In the genomic region with DNA sequence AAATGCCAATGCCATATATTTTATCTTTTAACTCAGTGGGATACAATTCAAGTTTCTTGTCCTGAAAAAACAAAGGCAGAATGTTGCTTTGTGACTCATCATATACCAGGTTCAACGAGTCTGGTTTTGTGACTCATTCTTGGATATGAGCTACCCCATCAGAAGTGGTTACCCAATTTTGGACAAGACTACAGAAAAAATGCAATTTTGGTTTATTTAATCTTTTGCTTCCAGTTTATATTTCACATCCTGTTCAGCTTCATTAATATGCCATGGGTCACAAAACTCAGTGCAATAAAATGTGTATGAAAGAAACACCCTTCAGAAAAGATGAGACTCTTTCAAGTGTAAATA, we compare ENCODE assay signal across 11 cellular contexts. TPM values are rescaled to one million over a fixed set of nuclear protein-coding genes. Genes with fewer than 3 reads are reported as not detected.
DNase-seq lines count a peak whose midpoint lies in the region; ATAC-seq, FAIRE-seq and TF ChIP-seq lines count a peak whose summit lies in the region.
"Had no signal": no experiment of that assay in that cellular context is flagged by ENCODE, and none has a peak within 500 bp of the region (broad histone marks: within the 10 kb centered on the region; RNA-seq: fewer than 3 reads in every experiment).

No MANE protein-coding gene starts in this region.

- H3K79me2 ChIP-seq in GM12878 (ENCODE audit: control insufficient read depth, insufficient read depth, low read length) (no peaks in the 10 kb centered on the region), HepG2 (ENCODE audit: insufficient read depth, low read length) (peaks cover 6% of the 10 kb centered on the region)

- DNase-seq in AG10803 (ENCODE audit: low read depth) (peak; percentile 96), IMR-90 (peak; percentile 98), GM12878 (ENCODE audit: low read depth, low spot score) (no peak), HepG2 (ENCODE audit: low spot score) (peak; percentile 57), DMS 273 treated with DMSO at 0.1 percent for 48 hours (lab: John Stamatoyannopoulos, UW) (no peak), T-helper 9 cell (no peak)
- no peak for DNase-seq in CD8-positive, alpha-beta memory T cell
- DNase-seq: activated CD4-positive, alpha-beta T cell treated with anti-CD3 and anti-CD28 coated beads, Interleukin-2, amount 50 U/mL, for 48 hours; NCI-H82; stimulated activated CD4-positive, alpha-beta T cell treated with anti-CD3 and anti-CD28 coated beads, Interleukin-2, amount 100 ng/mL, for 48 hours had no signal

- H3K4ac ChIP-seq in IMR-90 (ENCODE audit: low read depth, low read length), result no peak overlapping the region

- H3K27ac Mint-ChIP-seq in CD8-positive, alpha-beta memory T cell, result no peak overlapping the region

- no peaks in the 10 kb centered on the region for H3K27me3 ChIP-seq in IMR-90 (ENCODE audit: control insufficient read depth, insufficient read depth, low read length)
- no peaks in the 10 kb centered on the region for H3K27me3 ChIP-seq in GM12878 (replicated peaks in 1 of 2; ENCODE audit: control insufficient read depth in 2 of 2, insufficient read depth in 2 of 2, low read length in 1 of 2)
- H3K27me3 ChIP-seq in HepG2 (ENCODE audit: control insufficient read depth in 1 of 2, insufficient read depth in 2 of 2, low read length in 2 of 2), result no peaks in the 10 kb centered on the region
- no peaks in the 10 kb centered on the region for H3K27me3 ChIP-seq in CD8-positive, alpha-beta memory T cell (ENCODE audit: insufficient read depth, low read length, poor library complexity, severe bottlenecking)

- TF ChIP-seq EP300 in GM12878 (IDR thresholded peaks at IDR 0.05; ENCODE audit: borderline replicate concordance in 1 of 2, control insufficient read depth in 1 of 2, low read depth in 2 of 2, low read length in 2 of 2) (no peak), HepG2 (IDR thresholded peaks at IDR 0.05; ENCODE audit: low read depth in 2 of 2, low read length in 2 of 2) (0 out of 4 replicates have a peak, but pooled peaks of 1 of the 2 experiments have one; percentile 10), HepG2 (CRISPR knock-in tag; IDR thresholded peaks at IDR 0.05; ENCODE audit: borderline replicate concordance) (no peak)

- no peaks in the 10 kb centered on the region for H3K9me3 ChIP-seq in IMR-90 (ENCODE audit: control insufficient read depth, insufficient read depth, low read length)
- H3K9me3 ChIP-seq in GM12878 (replicated peaks; ENCODE audit: control insufficient read depth, insufficient read depth, low read length), result no peaks in the 10 kb centered on the region; the same call in 2 of the 3 replicates
- H3K9me3 ChIP-seq in HepG2 (ENCODE audit: low read length), result no peaks in the 10 kb centered on the region
- no peaks in the 10 kb centered on the region for H3K9me3 ChIP-seq in CD8-positive, alpha-beta memory T cell (ENCODE audit: low read length)

- no peak overlapping the region for H3K4me3 Mint-ChIP-seq in CD8-positive, alpha-beta memory T cell

- H4K20me1 ChIP-seq in IMR-90 (ENCODE audit: insufficient read depth, low read length) (peaks cover 5% of the 10 kb centered on the region), GM12878 (ENCODE audit: control insufficient read depth, insufficient read depth) (no peaks in the 10 kb centered on the region), HepG2 (ENCODE audit: insufficient read depth, low read length) (0 out of 2 replicates have a peak, but pooled peaks cover 2% of the 10 kb centered on the region)

- no peak overlapping the region for H3K56ac ChIP-seq in IMR-90 (ENCODE audit: extremely low read depth, insufficient read depth, low read length)

- whole genome bisulfite sequencing in IMR-90 (ENCODE audit: extremely low coverage in 2 of 2, insufficient read length in 1 of 2), 2 experiments, result no CpG with 5 or more reads among the region's 1 CpG
- 0% methylated on average over 1 of the region's 1 CpG for WGBS in GM12878 (ENCODE audit: insufficient coverage, insufficient replicate concordance, low lambda C conversion rate, missing lambda C conversion rate)
- WGBS in HepG2 (ENCODE audit: low lambda C conversion rate), result 16% methylated on average over 1 of the region's 1 CpG

- H4K91ac ChIP-seq in IMR-90 (ENCODE audit: insufficient read depth, low read depth, low read length), result no peak overlapping the region

- H3K27ac ChIP-seq in IMR-90 (ENCODE audit: insufficient read depth, low read length), result no peak overlapping the region
- H3K27ac ChIP-seq in GM12878 (ENCODE audit: control insufficient read depth, insufficient read depth), result no peak overlapping the region
- peak overlapping the region; percentile 3 for H3K27ac ChIP-seq in HepG2 (ENCODE audit: extremely low read length, insufficient read depth, low read length)
- no peak overlapping the region for H3K27ac ChIP-seq in CD8-positive, alpha-beta memory T cell (ENCODE audit: low read depth, low read length)

- intact Hi-C loops in IMR-90 (cut with micrococcal nuclease) (no loop called here), GM12878 (cut with micrococcal nuclease; ENCODE audit: unreplicated experiment) (no loop called here), HepG2 (cut with micrococcal nuclease; ENCODE audit: unreplicated experiment) (no loop called here)

- CTCF ChIA-PET in IMR-90 (lab: Yijun Ruan, JAX), result interaction anchor here (0.6 to 1.2 kb wide), 2 partner anchors 12 to 877 kb away, joined by 3 to 4 read pairs; no protein-coding TSS in a partner anchor
- CTCF ChIA-PET in GM12878 (lab: Yijun Ruan, JAX), result interaction anchor here (0.6 to 0.8 kb wide), 2 partner anchors 14 to 33 kb away, joined by 3 to 4 read pairs; no protein-coding TSS in a partner anchor
- CTCF ChIA-PET in HepG2 (lab: Yijun Ruan, JAX; ENCODE audit: low intra/inter-chr PET ratio, low total read pairs), result no interaction called here
- CTCF ChIA-PET in CD8-positive, alpha-beta memory T cell (lab: Charles Lee), result interaction anchor here (1.1 kb wide), 1 partner anchor 11 kb away, joined by 3 read pairs; no protein-coding TSS in a partner anchor

- no peak overlapping the region for H2AFZ ChIP-seq in IMR-90 (replicated peaks; ENCODE audit: low read length, poor library complexity)
- no peak overlapping the region for H2AFZ ChIP-seq in GM12878 (ENCODE audit: control insufficient read depth, low read depth, low read length)
- no peak overlapping the region for H2AFZ ChIP-seq in HepG2 (ENCODE audit: low read length)

- H2BK15ac ChIP-seq in IMR-90 (ENCODE audit: low read depth, low read length), result no peak overlapping the region

- H3K14ac ChIP-seq in IMR-90 (replicated peaks; ENCODE audit: low read depth, low read length), result no peak overlapping the region

- peaks cover 69% of the 10 kb centered on the region for H3K36me3 ChIP-seq in IMR-90 (ENCODE audit: control insufficient read depth, insufficient read depth, low read length)
- H3K36me3 ChIP-seq in GM12878 (ENCODE audit: control insufficient read depth in 2 of 2, insufficient read depth in 2 of 2, low read length in 1 of 2), result no peaks in the 10 kb centered on the region; a peak in 1 of 4 replicates
- peaks cover 47 to 87% of the 10 kb centered on the region in 2 experiments for H3K36me3 ChIP-seq in HepG2 (replicated peaks in 1 of 2; ENCODE audit: control insufficient read depth in 1 of 2, insufficient read depth in 2 of 2, low read length in 2 of 2)
- H3K36me3 ChIP-seq in CD8-positive, alpha-beta memory T cell (ENCODE audit: insufficient read depth, low read length), result no peaks in the 10 kb centered on the region

- no peak overlapping the region for H2AK9ac ChIP-seq in IMR-90 (replicated peaks; ENCODE audit: low read depth, low read length, poor library complexity)

- POLR2A ChIA-PET in IMR-90 (lab: Charles Lee; ENCODE audit: unreplicated experiment) (interaction anchor here (0.7 to 0.9 kb wide), 2 partner anchors 8 to 679 kb away, joined by 3 to 11 read pairs; no protein-coding TSS in a partner anchor), GM12878 (lab: Charles Lee) (no interaction called here), HepG2 (lab: Yijun Ruan, JAX) (interaction anchor here (0.6 to 2.5 kb wide), 7 partner anchors 9 to 383 kb away, joined by 3 to 12 read pairs (median 5); a partner anchor contains a TSS)
- POLR2A ChIA-PET in CD8-positive, alpha-beta memory T cell (lab: Charles Lee), result no interaction called here

- peaks cover 2 to 44% of the 10 kb centered on the region in 2 donors for H3K27me3 Mint-ChIP-seq in CD8-positive, alpha-beta memory T cell

- ATAC-seq in IMR-90 (ENCODE audit: low read depth) (peak; percentile 66), GM12878 (peak; percentile 72), HepG2 (no peak), GM19467 (IDR thresholded peaks at IDR 0.05; ENCODE audit: unreplicated experiment) (no peak)

- BruUV-seq in IMR-90 (replicated peaks; lab: Mats Ljungman, UMichigan), result no TSS peak
- BruUV-seq in GM12878 (replicated peaks; lab: Mats Ljungman, UMichigan), result no TSS peak
- TSS peak; percentile 3 for BruUV-seq in HepG2 (replicated peaks; lab: Mats Ljungman, UMichigan)

- H2BK120ac ChIP-seq in IMR-90 (ENCODE audit: low read depth, low read length), result no peak overlapping the region

- H2BK5ac ChIP-seq in IMR-90 (ENCODE audit: low read depth, low read length, poor library complexity, severe bottlenecking), result peak overlapping the region; percentile 56

- H3K9ac ChIP-seq in IMR-90 (ENCODE audit: low read depth, low read length), result no peak overlapping the region
- H3K9ac ChIP-seq in GM12878 (ENCODE audit: control insufficient read depth, insufficient read depth, low read length), result no peak overlapping the region
- no peak overlapping the region for H3K9ac ChIP-seq in HepG2 (ENCODE audit: insufficient read depth, low read depth, low read length)

- H3K4me1 Mint-ChIP-seq in CD8-positive, alpha-beta memory T cell, result no peaks in the 10 kb centered on the region

- H3K9me1 ChIP-seq in IMR-90 (ENCODE audit: insufficient read depth, low read length), result peaks cover 17% of the 10 kb centered on the region

- H3K23ac ChIP-seq in IMR-90 (ENCODE audit: low read depth, low read length), result no peak overlapping the region

- FAIRE-seq in GM12878 (lab: Jason Lieb, UNC) (no peak), HepG2 (lab: Jason Lieb, UNC) (no peak)

- RAD21 ChIA-PET in GM12878 (lab: Charles Lee; ENCODE audit: unreplicated experiment), result no interaction called here

- TF ChIP-seq RAD21 in IMR-90 (IDR thresholded peaks at IDR 0.05; ENCODE audit: low read length) (no peak), GM12878 (IDR thresholded peaks at IDR 0.05; ENCODE audit: insufficient read depth, low read depth, low read length) (no peak), HepG2 (CRISPR knock-in tag; IDR thresholded peaks at IDR 0.05) (no peak)

- no peak overlapping the region for H2BK20ac ChIP-seq in IMR-90 (ENCODE audit: low read depth, low read length)

- H3K9me3 Mint-ChIP-seq in CD8-positive, alpha-beta memory T cell, result peaks cover 0 to 2% (median 0%) of the 10 kb centered on the region in 5 donors

- H3K79me1 ChIP-seq in IMR-90 (ENCODE audit: low read depth in 1 of 2, low read length in 2 of 2), result peaks cover 30 to 50% of the 10 kb centered on the region in 2 experiments

- H3K4me2 ChIP-seq in IMR-90 (ENCODE audit: low read depth, low read length) (no peak overlapping the region), GM12878 (ENCODE audit: control insufficient read depth, insufficient read depth) (no peak overlapping the region), HepG2 (ENCODE audit: low read depth, low read length) (no peak overlapping the region)

- no peak overlapping the region for H4K5ac ChIP-seq in IMR-90 (ENCODE audit: low read depth, low read length)

- no peak overlapping the region for H3K4me3 ChIP-seq in AG10803 (ENCODE audit: low read length)
- no peak overlapping the region for H3K4me3 ChIP-seq in IMR-90 (ENCODE audit: insufficient read depth, low read depth, low read length)
- no peak overlapping the region for H3K4me3 ChIP-seq in GM12878
- H3K4me3 ChIP-seq in HepG2 (replicated peaks in 1 of 3; ENCODE audit: insufficient read depth in 1 of 3, low read depth in 2 of 3, low read length in 3 of 3), result no peak overlapping the region
- H3K4me3 ChIP-seq in CD8-positive, alpha-beta memory T cell (ENCODE audit: low read length), result no peak overlapping the region

- TF ChIP-seq CTCF in AG10803 (conservative IDR thresholded peaks at IDR 0.05; ENCODE audit: low read length) (no peak), IMR-90 (conservative IDR thresholded peaks at IDR 0.05; ENCODE audit: low read depth, low read length) (no peak), GM12878 (IDR thresholded peaks at IDR 0.05 in 2 of 3, conservative IDR thresholded peaks at IDR 0.05 in 1 of 3; ENCODE audit: control insufficient read depth in 2 of 3, extremely low read depth in 1 of 3, insufficient read depth in 1 of 3, low read depth in 3 of 3, low read length in 3 of 3) (no peak), HepG2 (CRISPR knock-in tag; IDR thresholded peaks at IDR 0.05) (no peak)

- H3K4me1 ChIP-seq in IMR-90 (ENCODE audit: control insufficient read depth, insufficient read depth, low read length) (peaks cover 17% of the 10 kb centered on the region), GM12878 (ENCODE audit: control insufficient read depth, insufficient read depth, low read length) (no peaks in the 10 kb centered on the region), HepG2 (ENCODE audit: insufficient read depth, low read length) (peaks cover 67% of the 10 kb centered on the region)
- no peaks in the 10 kb centered on the region for H3K4me1 ChIP-seq in CD8-positive, alpha-beta memory T cell (ENCODE audit: insufficient read depth, low read length)

- SMC1A ChIA-PET in GM12878 (lab: Charles Lee; ENCODE audit: uncharacterized antibody, unreplicated experiment), result interaction anchor here (0.6 to 1.4 kb wide), 4 partner anchors 9 to 330 kb away, joined by 3 to 5 read pairs (median 3); no protein-coding TSS in a partner anchor

- H3K36me3 Mint-ChIP-seq in CD8-positive, alpha-beta memory T cell, result no peaks in the 10 kb centered on the region

- no peak overlapping the region for H3K18ac ChIP-seq in IMR-90 (ENCODE audit: low read depth, low read length)

- 0 out of 2 replicates have a peak, but pooled peaks have one; percentile 22 for TF ChIP-seq POLR2A in IMR-90 (IDR thresholded peaks at IDR 0.05; ENCODE audit: low read depth, low read length)
- TF ChIP-seq POLR2A in GM12878 (IDR thresholded peaks at IDR 0.05; ENCODE audit: low read depth, low read length), result no peak
- peak in 1 of 2 experiments; percentile 31; a peak in 1 of 4 replicates for TF ChIP-seq POLR2A in HepG2 (IDR thresholded peaks at IDR 0.05; ENCODE audit: insufficient read depth in 1 of 2, low read depth in 2 of 2, low read length in 2 of 2)

- no peak overlapping the region for H2AK5ac ChIP-seq in IMR-90 (ENCODE audit: low read depth, low read length)

- H4K8ac ChIP-seq in IMR-90 (ENCODE audit: low read depth in 2 of 2, low read length in 2 of 2), result no peak overlapping the region

- in situ Hi-C loops in IMR-90 (cut with MboI; ENCODE audit: low sequenced_read_pairs), result no loop called here
- in situ Hi-C loops in GM12878 (cut with MboI), result no loop called here
- in situ Hi-C loops in HepG2 (cut with HindIII; ENCODE audit: extremely low pct_ligation_motif_present, low pct_unique_long_range_greater_than_20kb), result no loop called here

- dilution Hi-C loops in IMR-90 (cut with HindIII; ENCODE audit: low sequenced_read_pairs, unreplicated experiment), result no loop called here

RNA-seq across cellular contexts. Expression of a gene that starts 25.0 kb away (rescaled TPM):
- total RNA-seq in IMR-90 (2012; rRNA removed) (7,693 and 8,243 TPM in 2 replicates), GM12878 (2014; rRNA removed) (1.0 and 2.7 TPM in 2 replicates), GM12878 (2014; rRNA removed; fragmentation: Illumina TruSeq; extraction: Trizol) (0.78 and 0.89 TPM in 2 replicates), GM12878 (2021) (5.9 TPM in 2 replicates), HepG2 (2016; rRNA removed; fragmentation: Illumina TruSeq; extraction: Trizol) (1,029 and 1,847 TPM in 2 replicates)
- polyA plus RNA-seq in IMR-90 (2012; rRNA removed) (11,046 and 13,004 TPM in 2 replicates), GM12878 (2011; rRNA removed) (5.2 and 9.4 TPM in 2 replicates), GM12878 (2014; fragmentation: Illumina TruSeq; extraction: Trizol) (1.5 and 2.1 TPM in 2 replicates), GM12878 (2014; fragmentation: Nextera tagmentation; extraction: Ambion mirVana) (1 to 10 TPM; 1.1 to 1.6 TPM), GM12878 (2014; rRNA removed) (0.60 and 1.5 TPM in 2 replicates), GM12878 (2016; fragmentation: Nextera tagmentation; extraction: Ambion mirVana) (1 to 10 TPM; 8.1 TPM), HepG2 (2011; rRNA removed) (6,471 and 8,294 TPM in 2 replicates)
- 4,918 and 6,925 TPM in 2 replicates for polyA plus RNA-seq in IMR-90 (2012; cell fraction: cytosol; rRNA removed)
- polyA plus RNA-seq in IMR-90 (2012; cell fraction: nucleus; rRNA removed; ENCODE audit: low replicate concordance), result 23,704 and 31,508 TPM in 2 replicates
- 7.4 and 8.6 TPM in 2 replicates for total RNA-seq in GM12878 (2013; cell fraction: nucleolus; rRNA removed)
- 2.0 TPM for polyA plus RNA-seq in GM12878 (2011; ENCODE audit: low read depth)
- 8.8 and 10.4 TPM in 2 replicates for polyA plus RNA-seq in GM12878 (2011; cell fraction: cytosol; rRNA removed)
- polyA plus RNA-seq in GM12878 (2011; cell fraction: nucleus; rRNA removed), result 13.2 and 13.3 TPM in 2 replicates
- polyA plus RNA-seq in GM12878 (2012), result 1.5 and 2.8 TPM in 2 replicates
- 17.5 and 18.7 TPM in 2 replicates for polyA minus RNA-seq in GM12878 (2011; rRNA and poly(A)+ RNA removed)
- polyA minus RNA-seq in GM12878 (2011; cell fraction: cytosol; rRNA and poly(A)+ RNA removed), result 8.3 and 10.2 TPM in 2 replicates
- polyA minus RNA-seq in GM12878 (2011; cell fraction: nucleus; rRNA and poly(A)+ RNA removed), result 5.7 and 9.3 TPM in 2 replicates
- 126 and 147 TPM in 2 replicates for total RNA-seq in HepG2 (2016; cell fraction: cytosol; rRNA removed; fragmentation: Illumina TruSeq; extraction: Trizol; ENCODE audit: low read depth)
- 854 and 1,853 TPM in 2 replicates for total RNA-seq in HepG2 (2016; cell fraction: insoluble cytoplasmic fraction; rRNA removed; fragmentation: Illumina TruSeq; extraction: Trizol)
- total RNA-seq in HepG2 (2016; cell fraction: membrane; rRNA removed; fragmentation: Illumina TruSeq; extraction: Trizol), result 296 and 350 TPM in 2 replicates
- total RNA-seq in HepG2 (2016; cell fraction: nucleus; rRNA removed; fragmentation: Illumina TruSeq; extraction: Trizol), result 2,550 and 3,138 TPM in 2 replicates
- 5,228 and 6,020 TPM in 2 replicates for polyA plus RNA-seq in HepG2 (2011; cell fraction: cytosol; rRNA removed)
- 7,071 and 7,329 TPM in 2 replicates for polyA plus RNA-seq in HepG2 (2011; cell fraction: nucleus; rRNA removed)
- 6,919 and 7,291 TPM in 2 replicates for polyA plus RNA-seq in HepG2 (2012)
- 105 and 116 TPM in 2 replicates for polyA plus RNA-seq in HepG2 (2016; cell fraction: cytosol; fragmentation: Illumina TruSeq; extraction: Trizol; ENCODE audit: low read depth)
- 930 and 1,012 TPM in 2 replicates for polyA plus RNA-seq in HepG2 (2016; cell fraction: insoluble cytoplasmic fraction; fragmentation: Illumina TruSeq; extraction: Trizol; ENCODE audit: low read depth)
- 206 and 247 TPM in 2 replicates for polyA plus RNA-seq in HepG2 (2016; cell fraction: membrane; fragmentation: Illumina TruSeq; extraction: Trizol; ENCODE audit: low read depth)
- polyA plus RNA-seq in HepG2 (2016; cell fraction: nucleus; fragmentation: Illumina TruSeq; extraction: Trizol; ENCODE audit: insufficient read depth, low read depth), result 3,833 and 4,011 TPM in 2 replicates
- 4.7 and 8,343 TPM in 2 replicates for polyA minus RNA-seq in HepG2 (2011; rRNA and poly(A)+ RNA removed; ENCODE audit: low replicate concordance)
- 6,416 and 9,415 TPM in 2 replicates for polyA minus RNA-seq in HepG2 (2011; cell fraction: cytosol; rRNA and poly(A)+ RNA removed)
- polyA minus RNA-seq in HepG2 (2011; cell fraction: nucleus; rRNA and poly(A)+ RNA removed), result 5,814 and 6,553 TPM in 2 replicates
- total RNA-seq in CD8-positive, alpha-beta memory T cell, result under 1 TPM; 0.18 to 0.31 TPM
- polyA plus RNA-seq in CD8-positive, alpha-beta memory T cell, result 0.08 TPM

Comparison
In these comparisons a context has a peak if more than half of its experiments do, and no peak if none do; other contexts are left out.
1. DNase-seq: peak in AG10803 (single experiment), IMR-90 (single experiment) and HepG2 (single experiment); none in GM12878 (single experiment), CD8-positive, alpha-beta memory T cell (0 of 5), DMS 273 treated with DMSO at 0.1 percent for 48 hours (single experiment) and T-helper 9 cell (single experiment).
2. ATAC-seq: peak in IMR-90 (single experiment) and GM12878 (single experiment); none in HepG2 (single experiment) and GM19467 (single experiment).
3. RNA of a gene that starts 25.0 kb away (total RNA-seq): 7,693 to 8,243 TPM in IMR-90 and 126 to 3,138 TPM in HepG2; 0.78 to 8.6 TPM in GM12878 and 0.18 to 0.31 TPM in CD8-positive, alpha-beta memory T cell; every median in the first group is over 10 times any median in the second.
4. POLR2A ChIA-PET loops: an anchor here in IMR-90 (0.7 to 0.9 kb wide) and HepG2 (0.6 to 2.5 kb wide); none called in GM12878 and CD8-positive, alpha-beta memory T cell.